Comparison of ENCODE assay signal across 1 cellular context in genomic region chr6:165617528-165617927, GRCh38.
TF ChIP-seq lines count a peak whose summit lies in the region.

No MANE protein-coding gene starts in this region.

TF ChIP-seq in H1, 55 proteins besides CTCF, POLR2A, EP300 and RAD21:
- TF ChIP-seq MAFK (IDR thresholded peaks at IDR 0.05; ENCODE audit: low read depth, low read length), result no peak
- no peak for TF ChIP-seq CEBPB (IDR thresholded peaks at IDR 0.05; ENCODE audit: low read depth, low read length)
- TF ChIP-seq RFX5 (IDR thresholded peaks at IDR 0.05; ENCODE audit: borderline replicate concordance, low read depth, low read length), result no peak
- no peak for TF ChIP-seq CTBP2 (IDR thresholded peaks at IDR 0.05; ENCODE audit: borderline replicate concordance, insufficient read depth, insufficient read length, low read length)
- no peak for TF ChIP-seq ATF3 (IDR thresholded peaks at IDR 0.05; ENCODE audit: insufficient read depth, low read depth, low read length)
- no peak for TF ChIP-seq TAF1 (IDR thresholded peaks at IDR 0.05; ENCODE audit: low read depth, low read length)
- no peak for TF ChIP-seq E2F6 (IDR thresholded peaks at IDR 0.05)
- TF ChIP-seq MAX (IDR thresholded peaks at IDR 0.05), result no peak
- TF ChIP-seq KDM1A (IDR thresholded peaks at IDR 0.05; ENCODE audit: borderline replicate concordance, low read length), result no peak
- TF ChIP-seq NRF1 (IDR thresholded peaks at IDR 0.05; ENCODE audit: low read depth, low read length), result no peak
- no peak for TF ChIP-seq TCF12 (IDR thresholded peaks at IDR 0.05; ENCODE audit: low read depth, low read length)
- TF ChIP-seq RNF2 (IDR thresholded peaks at IDR 0.05; ENCODE audit: borderline replicate concordance, low read depth, low read length, missing control alignments, poor library complexity, severe bottlenecking), result no peak
- no peak for TF ChIP-seq SP4 (IDR thresholded peaks at IDR 0.05; ENCODE audit: low read length)
- no peak for TF ChIP-seq GTF2F1 (IDR thresholded peaks at IDR 0.05; ENCODE audit: borderline replicate concordance, low read depth, low read length)
- no peak for TF ChIP-seq CHD7 (IDR thresholded peaks at IDR 0.05; ENCODE audit: insufficient replicate concordance, low read length)
- no peak for TF ChIP-seq KDM5A (IDR thresholded peaks at IDR 0.05; ENCODE audit: low read length)
- TF ChIP-seq BCL11A (IDR thresholded peaks at IDR 0.05; ENCODE audit: low read depth in 2 of 2, low read length in 2 of 2), result no peak
- no peak for TF ChIP-seq ASH2L (IDR thresholded peaks at IDR 0.05; ENCODE audit: low read length)
- TF ChIP-seq HDAC2 (IDR thresholded peaks at IDR 0.05; ENCODE audit: borderline replicate concordance in 1 of 2, low read depth in 2 of 2, low read length in 2 of 2), result no peak
